17 cellular contexts compared by ENCODE assay signal in genomic region chr20:6559791-6560190, GRCh38.
DNase-seq lines count a peak whose midpoint lies in the region; TF ChIP-seq lines count a peak whose summit lies in the region.
"Had no signal": no experiment of that assay in that cellular context is flagged by ENCODE, and none has a peak within 500 bp of the region (broad histone marks: within the 10 kb centered on the region; RNA-seq: fewer than 3 reads in every experiment).

No MANE protein-coding gene starts in this region.

- H2AFZ ChIP-seq in mesenchymal stem cell (ENCODE audit: low read depth, low read length): no peak overlapping the region
- H2AFZ ChIP-seq: GM23248 had no signal

- no peak overlapping the region for H3K23ac ChIP-seq in mesenchymal stem cell (ENCODE audit: low read length in 2 of 2)

- H3K27me3 Mint-ChIP-seq in MCF 10A (ENCODE audit: insufficient read depth, unreplicated experiment) (no peaks in the 10 kb centered on the region), Calu3 (ENCODE audit: unreplicated experiment) (no peaks in the 10 kb centered on the region)
- H3K27me3 Mint-ChIP-seq: CD4-positive, alpha-beta memory T cell had no signal

- H3K9me3 Mint-ChIP-seq in MCF 10A (ENCODE audit: unreplicated experiment) (no peaks in the 10 kb centered on the region), Calu3 (ENCODE audit: low read depth, unreplicated experiment) (no peaks in the 10 kb centered on the region)

- H3K4me2 ChIP-seq in mesenchymal stem cell (ENCODE audit: low read length, poor library complexity, severe bottlenecking): no peak overlapping the region
- H3K4me2 ChIP-seq: BLaER1 had no signal

- H2BK12ac ChIP-seq in mesenchymal stem cell (ENCODE audit: low read length in 2 of 2): peak overlapping the region in 1 of 2 experiments; percentile 84

- H2BK5ac ChIP-seq in mesenchymal stem cell (ENCODE audit: low read depth, low read length, poor library complexity, severe bottlenecking): no peak overlapping the region

- H3K4ac ChIP-seq in mesenchymal stem cell (ENCODE audit: low read depth in 1 of 2, low read length in 2 of 2): no peak overlapping the region

- no peak overlapping the region for H3K14ac ChIP-seq in mesenchymal stem cell (ENCODE audit: low read length in 2 of 2)

- H3K4me1 ChIP-seq in breast epithelium: no peaks in the 10 kb centered on the region
- peaks cover 2% of the 10 kb centered on the region for H3K4me1 ChIP-seq in mesenchymal stem cell (ENCODE audit: control insufficient read depth, insufficient read depth, low read depth, low read length)
- H3K4me1 ChIP-seq: BLaER1, HAP-1 had no signal

- no peak overlapping the region for H3K27ac Mint-ChIP-seq in MCF 10A (ENCODE audit: low read depth, unreplicated experiment)
- no peak overlapping the region for H3K27ac Mint-ChIP-seq in Calu3 (ENCODE audit: unreplicated experiment)
- H3K27ac Mint-ChIP-seq: CD14-positive monocyte; CD4-positive, alpha-beta memory T cell had no signal

- BruUV-seq in MCF 10A (replicated peaks; lab: Mats Ljungman, UMichigan) (no TSS peak), Calu3 (replicated peaks; lab: Mats Ljungman, UMichigan) (no TSS peak)

- H4K91ac ChIP-seq in mesenchymal stem cell (ENCODE audit: low read length): no peak overlapping the region

- no peaks in the 10 kb centered on the region for H3K27me3 ChIP-seq in breast epithelium
- H3K27me3 ChIP-seq in mesenchymal stem cell (ENCODE audit: control insufficient read depth in 1 of 2, insufficient read depth in 1 of 2, low read length in 2 of 2): no peaks in the 10 kb centered on the region
- H3K27me3 ChIP-seq: BLaER1 had no signal

- H3K4me3 ChIP-seq in breast epithelium (no peak overlapping the region), choroid plexus epithelial cell (ENCODE audit: low read depth, low read length) (no peak overlapping the region), mesenchymal stem cell (ENCODE audit: insufficient read depth in 1 of 2, low read depth in 1 of 2, low read length in 2 of 2) (no peak overlapping the region)
- H3K4me3 ChIP-seq: BLaER1, GM23248, HAP-1 had no signal

- POLR2A ChIA-PET in MCF 10A (lab: Yijun Ruan, JAX): interaction anchor here (0.6 to 1.2 kb wide), 4 partner anchors 42 to 516 kb away, joined by 3 read pairs; no protein-coding TSS in a partner anchor

- H3K9me3 ChIP-seq in breast epithelium (no peaks in the 10 kb centered on the region), mesenchymal stem cell (ENCODE audit: control insufficient read depth, low read length) (no peaks in the 10 kb centered on the region)
- H3K9me3 ChIP-seq: BLaER1, HAP-1 had no signal

- 89% methylated on average over 3 of the region's 4 CpGs for WGBS in mesenchymal stem cell

- no peak overlapping the region for H2AK5ac ChIP-seq in mesenchymal stem cell (ENCODE audit: low read length, severe bottlenecking)

- no peak for TF ChIP-seq POLR2A in breast epithelium (IDR thresholded peaks at IDR 0.05)

- peak overlapping the region; percentile 23 for H2BK15ac ChIP-seq in mesenchymal stem cell (ENCODE audit: low read depth, poor library complexity, severe bottlenecking)

- H3K18ac ChIP-seq in mesenchymal stem cell (ENCODE audit: low read depth in 1 of 2, low read length in 2 of 2): no peak overlapping the region

- intact Hi-C loops in MCF 10A (cut with micrococcal nuclease) (no loop called here), breast epithelium (cut with DNase I; ENCODE audit: low total_unique reads) (no loop called here), Calu3 (cut with micrococcal nuclease; ENCODE audit: unreplicated experiment) (no loop called here)

- H3K27ac ChIP-seq in breast epithelium (no peak overlapping the region), mesenchymal stem cell (ENCODE audit: low read length, poor library complexity, severe bottlenecking) (no peak overlapping the region)
- H3K27ac ChIP-seq: 22Rv1, BLaER1, GM23248 had no signal

- H4K8ac ChIP-seq in mesenchymal stem cell (ENCODE audit: low read length): no peak overlapping the region

- no peak overlapping the region for H2BK120ac ChIP-seq in mesenchymal stem cell (ENCODE audit: low read depth, low read length)

- CTCF ChIA-PET in MCF 10A (lab: Yijun Ruan, JAX) (interaction anchor here (0.6 to 1.5 kb wide), 9 partner anchors 17 to 361 kb away, joined by 3 to 5 read pairs (median 3); no protein-coding TSS in a partner anchor), Calu3 (lab: Charles Lee) (no interaction called here)

- TF ChIP-seq CTCF in MCF 10A (IDR thresholded peaks at IDR 0.05; ENCODE audit: unreplicated experiment): no peak
- no peak for TF ChIP-seq CTCF in breast epithelium (IDR thresholded peaks at IDR 0.05)
- TF ChIP-seq CTCF in choroid plexus epithelial cell (conservative IDR thresholded peaks at IDR 0.05; ENCODE audit: low read depth, low read length): no peak
- TF ChIP-seq CTCF in Calu3 (IDR thresholded peaks at IDR 0.05; ENCODE audit: unreplicated experiment): no peak

- H3K4me1 Mint-ChIP-seq in MCF 10A (ENCODE audit: insufficient read depth, unreplicated experiment) (peaks cover 6% of the 10 kb centered on the region), Calu3 (ENCODE audit: low read depth, unreplicated experiment) (no peaks in the 10 kb centered on the region)
- H3K4me1 Mint-ChIP-seq: CD14-positive monocyte had no signal

- no peaks in the 10 kb centered on the region for H3K79me1 ChIP-seq in mesenchymal stem cell (replicated peaks; ENCODE audit: low read length, poor library complexity, severe bottlenecking)

- DNase-seq in MCF 10A (ENCODE audit: unreplicated experiment) (peak; percentile 46), breast epithelium (ENCODE audit: low spot score in 2 of 2) (no peak), amniotic epithelial cell (ENCODE audit: low read depth) (peak; percentile 83), choroid plexus epithelial cell (ENCODE audit: low read depth) (peak; percentile 34), mesenchymal stem cell (no peak), NCI-H2171 (lab: John Stamatoyannopoulos, UW) (no peak), Calu3 (no peak)
- no peak for DNase-seq in activated naive CD4-positive, alpha-beta T cell treated with anti-CD3 and anti-CD28 coated beads, Interleukin-2, amount 50 U/mL, for 16 hours
- DNase-seq: CD4-positive, alpha-beta memory T cell; DMS 273 treated with DMSO at 0.1 percent for 48 hours; DMS53; DND-41; GM23248 had no signal

- no peaks in the 10 kb centered on the region for H3K36me3 ChIP-seq in breast epithelium
- H3K36me3 ChIP-seq in mesenchymal stem cell (ENCODE audit: control insufficient read depth in 1 of 2, insufficient read depth in 2 of 2, low read depth in 1 of 2, low read length in 2 of 2): no peaks in the 10 kb centered on the region
- H3K36me3 ChIP-seq: BLaER1, HAP-1 had no signal

- H3K9ac ChIP-seq in mesenchymal stem cell (ENCODE audit: low read length): no peak overlapping the region
- H3K9ac ChIP-seq: BLaER1, GM23248 had no signal

- H3K36me3 Mint-ChIP-seq in MCF 10A (ENCODE audit: insufficient read depth, unreplicated experiment) (no peaks in the 10 kb centered on the region), Calu3 (ENCODE audit: insufficient read depth, unreplicated experiment) (no peaks in the 10 kb centered on the region)
- H3K36me3 Mint-ChIP-seq: CD14-positive monocyte; CD4-positive, alpha-beta memory T cell had no signal

- no peak overlapping the region for H3K4me3 Mint-ChIP-seq in MCF 10A (ENCODE audit: unreplicated experiment)
- H3K4me3 Mint-ChIP-seq in Calu3 (ENCODE audit: low read depth, unreplicated experiment): no peak overlapping the region
- H3K4me3 Mint-ChIP-seq: CD14-positive monocyte; CD4-positive, alpha-beta memory T cell had no signal

Comparison
In these comparisons a context has a peak if more than half of its experiments do, and no peak if none do; other contexts are left out.
1. DNase-seq: peak in MCF 10A (single experiment), amniotic epithelial cell (single experiment) and choroid plexus epithelial cell (single experiment); none in breast epithelium (0 of 2), mesenchymal stem cell (single experiment), activated naive CD4-positive, alpha-beta T cell treated with anti-CD3 and anti-CD28 coated beads, Interleukin-2, amount 50 U/mL, for 16 hours (single experiment), NCI-H2171 (single experiment) and Calu3 (single experiment).